In the genomic region with DNA sequence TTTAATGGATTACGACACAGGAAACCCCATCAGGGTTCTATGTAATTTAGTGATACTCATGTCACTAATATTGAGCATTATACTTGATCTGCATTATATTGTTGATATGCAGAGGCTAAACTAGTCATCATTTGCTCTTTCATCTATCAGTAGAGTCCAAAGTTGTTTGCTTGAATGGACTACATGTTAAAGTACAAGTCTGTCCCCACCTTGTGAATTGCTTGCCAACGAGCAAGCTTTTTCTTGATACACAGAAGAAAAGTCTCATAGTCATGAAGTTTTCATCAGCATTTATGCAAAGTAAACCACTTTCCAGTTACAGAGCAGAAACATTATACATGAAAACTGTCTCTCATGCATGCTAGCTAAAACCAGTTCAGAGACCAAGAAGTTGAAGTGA, we compare ENCODE assay signal across 1 cellular context.
TF ChIP-seq lines count a peak whose summit lies in the region.

No MANE protein-coding gene starts in this region.

TF ChIP-seq in HepG2, 621 proteins besides CTCF, POLR2A, EP300 and RAD21:
- TF ChIP-seq, protein P1, sequence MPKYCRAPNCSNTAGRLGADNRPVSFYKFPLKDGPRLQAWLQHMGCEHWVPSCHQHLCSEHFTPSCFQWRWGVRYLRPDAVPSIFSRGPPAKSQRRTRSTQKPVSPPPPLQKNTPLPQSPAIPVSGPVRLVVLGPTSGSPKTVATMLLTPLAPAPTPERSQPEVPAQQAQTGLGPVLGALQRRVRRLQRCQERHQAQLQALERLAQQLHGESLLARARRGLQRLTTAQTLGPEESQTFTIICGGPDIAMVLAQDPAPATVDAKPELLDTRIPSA (CRISPR knock-in tag; IDR thresholded peaks at IDR 0.05; ENCODE audit: borderline replicate concordance), result no peak
- TF ChIP-seq ZNF761 (CRISPR knock-in tag; conservative IDR thresholded peaks at IDR 0.05), result 0 out of 2 replicates have a peak, but pooled peaks have one; percentile 49
